Comparison of ENCODE assay signal across 8 cellular contexts in genomic region chr11:616320-617220, GRCh38. TPM values are rescaled to one million over a fixed set of nuclear protein-coding genes. Genes with fewer than 3 reads are reported as not detected.
DNase-seq lines count a peak whose midpoint lies in the region; ATAC-seq and TF ChIP-seq lines count a peak whose summit lies in the region.

No MANE protein-coding gene starts in this region.

- H2AFZ ChIP-seq in hepatocyte: no peak overlapping the region

- no peak overlapping the region for H3K9ac ChIP-seq in HUES48 (ENCODE audit: low read depth, low read length)

- H3K27me3 ChIP-seq in HUES48 (ENCODE audit: control insufficient read depth, insufficient read depth, low read length) (no peaks in the 10 kb centered on the region), hepatocyte (no peaks in the 10 kb centered on the region)

- H3K9me3 Mint-ChIP-seq in activated B cell treated with CpG ODN at 0.5 μM for 24 hours (no peaks in the 10 kb centered on the region), endothelial cell (ENCODE audit: unreplicated experiment) (no peaks in the 10 kb centered on the region)
- H3K9me3 Mint-ChIP-seq in stimulated activated effector memory CD8-positive, alpha-beta T cell treated with anti-CD3 and anti-CD28 coated beads, Interleukin-12 subunit alpha, Interleukin-12 subunit beta, amount 100 ng/mL, for 72 hours: no peaks in the 10 kb centered on the region

- H3K9me2 ChIP-seq in hepatocyte (replicated peaks; ENCODE audit: insufficient read depth): no peaks in the 10 kb centered on the region

- peaks cover 23% of the 10 kb centered on the region for H3K36me3 ChIP-seq in HUES48 (ENCODE audit: control insufficient read depth, insufficient read depth, low read length)
- no peaks in the 10 kb centered on the region for H3K36me3 ChIP-seq in hepatocyte (replicated peaks; ENCODE audit: insufficient read depth, low read depth)

- peaks cover 25% of the 10 kb centered on the region for H3K4me1 Mint-ChIP-seq in activated B cell treated with CpG ODN at 0.5 μM for 24 hours
- H3K4me1 Mint-ChIP-seq in stimulated activated effector memory CD8-positive, alpha-beta T cell treated with anti-CD3 and anti-CD28 coated beads, Interleukin-12 subunit alpha, Interleukin-12 subunit beta, amount 100 ng/mL, for 72 hours: peaks cover 41% of the 10 kb centered on the region
- H3K4me1 Mint-ChIP-seq in endothelial cell (ENCODE audit: unreplicated experiment): peaks cover 3% of the 10 kb centered on the region

- H3K4me1 ChIP-seq in HUES48 (ENCODE audit: control insufficient read depth, insufficient read depth, low read length) (no peaks in the 10 kb centered on the region), hepatocyte (ENCODE audit: insufficient read depth) (peaks cover 14% of the 10 kb centered on the region)

- H3K27ac ChIP-seq in HUES48 (ENCODE audit: low read depth, low read length) (no peak overlapping the region), hepatocyte (peak overlapping the region; percentile 42)

- H3K27ac Mint-ChIP-seq in activated B cell treated with CpG ODN at 0.5 μM for 24 hours: peak overlapping the region; percentile 88
- peak overlapping the region; percentile 87 for H3K27ac Mint-ChIP-seq in stimulated activated effector memory CD8-positive, alpha-beta T cell treated with anti-CD3 and anti-CD28 coated beads, Interleukin-12 subunit alpha, Interleukin-12 subunit beta, amount 100 ng/mL, for 72 hours
- H3K27ac Mint-ChIP-seq in endothelial cell (ENCODE audit: unreplicated experiment): no peak overlapping the region

- H3K9me3 ChIP-seq in HUES48 (ENCODE audit: control insufficient read depth, insufficient read depth, low read length): no peaks in the 10 kb centered on the region
- H3K9me3 ChIP-seq in hepatocyte (ENCODE audit: low read depth): no peaks in the 10 kb centered on the region

- no peak for ATAC-seq in activated B cell treated with CpG ODN at 0.5 μM for 24 hours (ENCODE audit: low read depth)
- no peak for ATAC-seq in stimulated activated effector memory CD8-positive, alpha-beta T cell treated with anti-CD3 and anti-CD28 coated beads, Interleukin-12 subunit alpha, Interleukin-12 subunit beta, amount 100 ng/mL, for 72 hours
- no peak for ATAC-seq in HG02938 (IDR thresholded peaks at IDR 0.05; ENCODE audit: unreplicated experiment)
- no peak for ATAC-seq in HG03565 (IDR thresholded peaks at IDR 0.05; ENCODE audit: unreplicated experiment)

- TF ChIP-seq CTCF in activated B cell treated with CpG ODN at 0.5 μM for 24 hours (IDR thresholded peaks at IDR 0.05): no peak
- no peak for TF ChIP-seq CTCF in hepatocyte (IDR thresholded peaks at IDR 0.05; ENCODE audit: poor library complexity)
- TF ChIP-seq CTCF in endothelial cell (IDR thresholded peaks at IDR 0.05; ENCODE audit: unreplicated experiment): no peak

- peak overlapping the region; percentile 94 for H3K4me2 ChIP-seq in hepatocyte

- H3K27me3 Mint-ChIP-seq in activated B cell treated with CpG ODN at 0.5 μM for 24 hours (no peaks in the 10 kb centered on the region), endothelial cell (ENCODE audit: unreplicated experiment) (peaks cover 25% of the 10 kb centered on the region)

- POLR2A ChIA-PET in activated B cell treated with CpG ODN at 0.5 μM for 24 hours (lab: Charles Lee): interaction anchor here (0.6 to 3.8 kb wide), 15 partner anchors 11 to 211 kb away, joined by 3 to 27 read pairs (median 5); partner anchors contain the start of genes DEAF1, GATD1, HRAS and LRRC56

- no peaks in the 10 kb centered on the region for H3K79me2 ChIP-seq in hepatocyte

- H3K4me3 ChIP-seq in HUES48 (ENCODE audit: low read depth, low read length): peak overlapping the region; percentile 81; the same call in 1 of the 2 replicates
- H3K4me3 ChIP-seq in hepatocyte: no peak overlapping the region

- H3K4me3 Mint-ChIP-seq in activated B cell treated with CpG ODN at 0.5 μM for 24 hours: peak overlapping the region; percentile 90
- peak overlapping the region; percentile 74 for H3K4me3 Mint-ChIP-seq in stimulated activated effector memory CD8-positive, alpha-beta T cell treated with anti-CD3 and anti-CD28 coated beads, Interleukin-12 subunit alpha, Interleukin-12 subunit beta, amount 100 ng/mL, for 72 hours
- no peak overlapping the region for H3K4me3 Mint-ChIP-seq in endothelial cell (ENCODE audit: unreplicated experiment)

- intact Hi-C loops in activated B cell treated with CpG ODN at 0.5 μM for 24 hours (cut with micrococcal nuclease): loop anchor here (1.0 to 10.0 kb wide), 5 partner anchors 20 to 1238 kb away; partner anchors contain the start of genes DEAF1, DRD4, LSP1 and TMEM80

- CTCF ChIA-PET in activated B cell treated with CpG ODN at 0.5 μM for 24 hours (lab: Charles Lee): no interaction called here

- peaks cover 23% of the 10 kb centered on the region for H4K20me1 ChIP-seq in hepatocyte (ENCODE audit: insufficient read depth, poor library complexity, severe bottlenecking)

- DNase-seq in activated B cell treated with CpG ODN at 0.5 μM for 24 hours (no peak), hepatocyte (ENCODE audit: low spot score) (no peak), endothelial cell (ENCODE audit: low spot score) (no peak)
- no peak for DNase-seq in stimulated activated effector memory CD8-positive, alpha-beta T cell treated with anti-CD3 and anti-CD28 coated beads, Interleukin-12 subunit alpha, Interleukin-12 subunit beta, amount 100 ng/mL, for 72 hours (ENCODE audit: low spot score in 2 of 2)
- no peak for DNase-seq in activated CD8-positive, alpha-beta memory T cell treated with anti-CD3 and anti-CD28 coated beads, Interleukin-2, amount 50 U/mL, for 48 hours

- peaks cover 16% of the 10 kb centered on the region for H3K36me3 Mint-ChIP-seq in activated B cell treated with CpG ODN at 0.5 μM for 24 hours (ENCODE audit: low read depth)
- peaks cover 51% of the 10 kb centered on the region for H3K36me3 Mint-ChIP-seq in stimulated activated effector memory CD8-positive, alpha-beta T cell treated with anti-CD3 and anti-CD28 coated beads, Interleukin-12 subunit alpha, Interleukin-12 subunit beta, amount 100 ng/mL, for 72 hours
- H3K36me3 Mint-ChIP-seq in endothelial cell (ENCODE audit: low read depth, unreplicated experiment): peaks cover 9% of the 10 kb centered on the region

- WGBS in hepatocyte (ENCODE audit: low lambda C conversion rate, missing lambda C conversion rate): 93% methylated on average over 39 of the region's 39 CpGs

RNA-seq across cellular contexts. Expression of gene IRF7, which starts 0.8 kb away (rescaled TPM):
- total RNA-seq in activated B cell treated with CpG ODN at 0.5 μM for 24 hours (74.1 and 75.5 TPM in 2 replicates), hepatocyte (9.3 and 10.4 TPM in 2 replicates), endothelial cell (ENCODE audit: unreplicated experiment) (11.6 TPM)
- 24.6 and 30.4 TPM in 2 replicates for polyA plus RNA-seq in hepatocyte

RNA-seq across cellular contexts. Expression of gene CDHR5, which starts 8.2 kb away (rescaled TPM):
- total RNA-seq in activated B cell treated with CpG ODN at 0.5 μM for 24 hours (not detected in 2 replicates), hepatocyte (91.5 and 114 TPM in 2 replicates), endothelial cell (ENCODE audit: unreplicated experiment) (not detected)
- polyA plus RNA-seq in hepatocyte: 142 and 166 TPM in 2 replicates

RNA-seq across cellular contexts. Expression of gene SCT, which starts 10.4 kb away (rescaled TPM):
- total RNA-seq in activated B cell treated with CpG ODN at 0.5 μM for 24 hours (not detected in 2 replicates), hepatocyte (not detected in 2 replicates), endothelial cell (ENCODE audit: unreplicated experiment) (1.8 TPM)
- polyA plus RNA-seq in hepatocyte: 20.5 and 21.7 TPM in 2 replicates

RNA-seq across cellular contexts. Expression of gene DRD4, which starts 20.5 kb away (rescaled TPM):
- 0.42 and 0.49 TPM in 2 replicates for total RNA-seq in activated B cell treated with CpG ODN at 0.5 μM for 24 hours
- total RNA-seq in hepatocyte: not detected in 2 replicates
- polyA plus RNA-seq in hepatocyte: 1.1 and 2.9 TPM in 2 replicates
- total RNA-seq in endothelial cell (ENCODE audit: unreplicated experiment): 0.33 TPM

RNA-seq across cellular contexts. Expression of gene PHRF1, which starts 40.3 kb away (rescaled TPM):
- 42.7 and 49.6 TPM in 2 replicates for total RNA-seq in activated B cell treated with CpG ODN at 0.5 μM for 24 hours
- total RNA-seq in hepatocyte: 25.6 and 26.9 TPM in 2 replicates
- polyA plus RNA-seq in hepatocyte: 25.6 TPM in 2 replicates
- 29.5 TPM for total RNA-seq in endothelial cell (ENCODE audit: unreplicated experiment)

Comparison
In these comparisons a context has a peak if more than half of its experiments do, and no peak if none do; other contexts are left out.
1. RNA of gene CDHR5, which starts 8.2 kb away (total RNA-seq): 91.5 to 114 TPM in hepatocyte; not detected in endothelial cell (single experiment) and not detected in activated B cell treated with CpG ODN at 0.5 μM for 24 hours; every median in the first group is over 10 times any median in the second.